In the genomic region with DNA sequence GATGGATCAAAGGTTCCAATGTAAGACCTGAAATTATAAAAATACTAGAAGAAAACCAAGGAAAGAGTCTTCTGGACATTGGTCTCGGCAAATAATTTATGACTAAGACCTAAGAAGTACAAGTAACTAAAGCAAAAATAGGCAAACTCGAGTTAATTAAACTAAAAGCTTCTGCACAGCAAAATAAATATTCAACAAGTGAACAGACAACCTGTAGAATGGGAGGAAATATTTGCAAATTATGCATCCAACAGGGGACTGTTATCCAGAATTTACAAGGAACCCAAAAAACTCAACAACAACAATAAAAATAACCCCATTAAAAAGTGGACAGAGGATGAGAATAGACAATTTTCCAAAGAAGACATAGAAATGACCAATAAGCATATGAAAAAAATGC, we compare ENCODE assay signal across 27 cellular contexts. TPM values are rescaled to one million over a fixed set of nuclear protein-coding genes. Genes with fewer than 3 reads are reported as not detected.
"Had no signal": no experiment of that assay in that cellular context is flagged by ENCODE, and none has a peak within 500 bp of the region (broad histone marks: within the 10 kb centered on the region; RNA-seq: fewer than 3 reads in every experiment).

No MANE protein-coding gene starts in this region.

- H3K36me3 ChIP-seq: colonic mucosa, esophagus muscularis mucosa, esophagus squamous epithelium, gastrocnemius medialis, gastroesophageal sphincter, heart left ventricle, heart right ventricle had no signal

- H3K9me3 ChIP-seq: colonic mucosa, esophagus muscularis mucosa, esophagus squamous epithelium, gastrocnemius medialis, gastroesophageal sphincter had no signal

- H3K4me1 ChIP-seq: colonic mucosa, esophagus muscularis mucosa, esophagus squamous epithelium, foreskin keratinocyte, gastrocnemius medialis, gastroesophageal sphincter, heart left ventricle, heart right ventricle had no signal

- FAIRE-seq: colon, endometrium, endothelial cell of umbilical vein had no signal

- H3K27ac ChIP-seq: colonic mucosa, coronary artery, dorsolateral prefrontal cortex, epithelial cell of prostate, esophagus muscularis mucosa, esophagus squamous epithelium, foreskin keratinocyte, gastrocnemius medialis, gastroesophageal sphincter, heart left ventricle, heart right ventricle had no signal

- DNase-seq: colonic mucosa; cortex of kidney; dermis blood vessel endothelial cell; dorsolateral prefrontal cortex; effector CD4-positive, alpha-beta T cell; effector CD8-positive, alpha-beta T cell; effector memory CD4-positive, alpha-beta T cell; effector memory CD8-positive, alpha-beta T cell; endodermal cell; erythroblast; esophagus squamous epithelium; foreskin fibroblast; foreskin keratinocyte; foreskin melanocyte; gastrocnemius medialis; glutamatergic neuron; head of caudate nucleus; heart left ventricle; heart right ventricle had no signal

- H3K4me3 ChIP-seq: colonic mucosa, coronary artery, dorsolateral prefrontal cortex, esophagus muscularis mucosa, esophagus squamous epithelium, gastrocnemius medialis, gastroesophageal sphincter, heart left ventricle, heart right ventricle had no signal

RNA-seq across cellular contexts. Expression of a gene that starts 9.7 kb away (rescaled TPM):
- total RNA-seq: fibroblast of villous mesenchyme, foreskin keratinocyte had no signal
- polyA plus RNA-seq: foreskin keratinocyte had no signal
